Comparison of ENCODE assay signal across 12 cellular contexts in genomic region chr17:15279011-15279477, GRCh38. TPM values are rescaled to one million over a fixed set of nuclear protein-coding genes. Genes with fewer than 3 reads are reported as not detected.
DNase-seq lines count a peak whose midpoint lies in the region; ATAC-seq and TF ChIP-seq lines count a peak whose summit lies in the region.
"Had no signal": no experiment of that assay in that cellular context is flagged by ENCODE, and none has a peak within 500 bp of the region (broad histone marks: within the 10 kb centered on the region; RNA-seq: fewer than 3 reads in every experiment).

No MANE protein-coding gene starts in this region.

- H3K4me2 ChIP-seq in GM23338 (no peak overlapping the region), smooth muscle cell (peak overlapping the region; percentile 47)

- no peak overlapping the region for H3K27ac ChIP-seq in GM23338 (ENCODE audit: low read depth)
- H3K27ac ChIP-seq in SJSA1: peak overlapping the region; percentile 63
- H3K27ac ChIP-seq in smooth muscle cell (ENCODE audit: low read depth): peak overlapping the region; percentile 68
- H3K27ac ChIP-seq: testis had no signal

- peak overlapping the region; percentile 25; the same call in 1 of the 2 replicates for H2AFZ ChIP-seq in GM23338
- H2AFZ ChIP-seq in smooth muscle cell (ENCODE audit: low read depth): no peak overlapping the region

- H3K27me3 Mint-ChIP-seq in GM23338 (ENCODE audit: insufficient read depth, low read depth, poor library complexity): peaks cover 4% of the 10 kb centered on the region

- H3K4me3 Mint-ChIP-seq in GM23338: no peak overlapping the region
- H3K4me3 Mint-ChIP-seq: T-helper 2 cell treated with Interferon-gamma antibody and Interleukin-4, amounts not matched to agents 5 μg/mL and 100 μg/mL, for 36 hours had no signal

- DNase-seq in GM23338 (ENCODE audit: low spot score) (no peak), SJSA1 (ENCODE audit: low read depth in 1 of 2, low spot score in 2 of 2) (peak; percentile 58 to 66), fibroblast of pulmonary artery (ENCODE audit: low read depth) (peak; percentile 47), smooth muscle cell (lab: John Stamatoyannopoulos, UW; ENCODE audit: unreplicated experiment) (no peak), DMS53 treated with DMSO at 0.1 percent for 48 hours (lab: John Stamatoyannopoulos, UW; ENCODE audit: unreplicated experiment) (no peak), SIG-M5 (lab: John Stamatoyannopoulos, UW) (no peak), GM10266 (ENCODE audit: extremely low spot score) (no peak)
- DNase-seq: DMS79 treated with DMSO at 0.1 percent for 48 hours; effector CD4-positive, alpha-beta T cell; testis had no signal

- peaks cover 9% of the 10 kb centered on the region; the same call in 2 of the 3 replicates for H3K4me1 Mint-ChIP-seq in GM23338

- no peaks in the 10 kb centered on the region; the same call in 2 of the 3 replicates for H3K36me3 Mint-ChIP-seq in GM23338 (ENCODE audit: low read depth)

- no peaks in the 10 kb centered on the region for H3K79me2 ChIP-seq in GM23338 (replicated peaks; ENCODE audit: insufficient read depth)
- no peaks in the 10 kb centered on the region for H3K79me2 ChIP-seq in smooth muscle cell (ENCODE audit: low read depth)

- no peak for TF ChIP-seq CTCF in GM23338 (conservative IDR thresholded peaks at IDR 0.05; ENCODE audit: low read depth in 2 of 2)
- no peak for TF ChIP-seq CTCF in fibroblast of pulmonary artery (IDR thresholded peaks at IDR 0.05; ENCODE audit: low read length, missing control alignments)
- no peak for TF ChIP-seq CTCF in smooth muscle cell (IDR thresholded peaks at IDR 0.05; ENCODE audit: borderline replicate concordance, insufficient read depth, poor library complexity, severe bottlenecking)
- TF ChIP-seq CTCF in GM10266 (IDR thresholded peaks at IDR 0.05; ENCODE audit: control insufficient read depth, insufficient read depth, low read depth, missing control alignments): no peak

- no peaks in the 10 kb centered on the region for H3K9me2 ChIP-seq in GM23338 (ENCODE audit: insufficient read depth)

- WGBS in smooth muscle cell (ENCODE audit: low lambda C conversion rate): 37% methylated on average over 2 of the region's 2 CpGs

- peaks cover 13% of the 10 kb centered on the region; the same call in 2 of the 3 replicates for H3K9me3 Mint-ChIP-seq in GM23338
- H3K9me3 Mint-ChIP-seq: T-helper 2 cell treated with Interferon-gamma antibody and Interleukin-4, amounts not matched to agents 5 μg/mL and 100 μg/mL, for 36 hours had no signal

- H3F3A ChIP-seq in GM23338 (replicated peaks; ENCODE audit: low read depth) (no peaks in the 10 kb centered on the region), smooth muscle cell (ENCODE audit: low read depth) (no peaks in the 10 kb centered on the region)

- H3K9ac ChIP-seq in smooth muscle cell (ENCODE audit: low read depth): peak overlapping the region; percentile 26

- ATAC-seq in GM23338 (no peak), HG02870 (IDR thresholded peaks at IDR 0.05; ENCODE audit: unreplicated experiment) (no peak)

- H4K20me1 ChIP-seq in GM23338 (replicated peaks; ENCODE audit: insufficient read depth) (no peaks in the 10 kb centered on the region), smooth muscle cell (ENCODE audit: low read depth) (no peaks in the 10 kb centered on the region)

- H3K4me3 ChIP-seq in GM23338: no peak overlapping the region
- H3K4me3 ChIP-seq in SJSA1: no peak overlapping the region
- H3K4me3 ChIP-seq in fibroblast of pulmonary artery (replicated peaks; ENCODE audit: low read depth, low read length): no peak overlapping the region
- H3K4me3 ChIP-seq in smooth muscle cell: no peak overlapping the region
- H3K4me3 ChIP-seq: testis had no signal

- H3K9me3 ChIP-seq in SJSA1 (replicated peaks) (0 out of 2 replicates have a peak, but pooled peaks cover 3% of the 10 kb centered on the region), smooth muscle cell (replicated peaks; ENCODE audit: low read depth) (no peaks in the 10 kb centered on the region)
- H3K9me3 ChIP-seq: testis had no signal

- no peaks in the 10 kb centered on the region for H3K36me3 ChIP-seq in GM23338 (ENCODE audit: insufficient read depth)
- H3K36me3 ChIP-seq in SJSA1: no peaks in the 10 kb centered on the region
- no peaks in the 10 kb centered on the region for H3K36me3 ChIP-seq in smooth muscle cell (ENCODE audit: low read depth)

- H3K4me1 ChIP-seq in GM23338 (ENCODE audit: insufficient read depth) (peaks cover 13% of the 10 kb centered on the region), SJSA1 (replicated peaks) (peaks cover 22% of the 10 kb centered on the region), smooth muscle cell (ENCODE audit: low read depth) (peaks cover 9% of the 10 kb centered on the region)
- H3K4me1 ChIP-seq: testis had no signal

- H3K27me3 ChIP-seq in GM23338 (ENCODE audit: insufficient read depth) (no peaks in the 10 kb centered on the region), SJSA1 (replicated peaks) (no peaks in the 10 kb centered on the region), smooth muscle cell (ENCODE audit: low read depth) (no peaks in the 10 kb centered on the region)
- H3K27me3 ChIP-seq: testis had no signal

- no peak overlapping the region for H3K27ac Mint-ChIP-seq in GM23338
- H3K27ac Mint-ChIP-seq: T-helper 2 cell treated with Interferon-gamma antibody and Interleukin-4, amounts not matched to agents 5 μg/mL and 100 μg/mL, for 36 hours had no signal

TF ChIP-seq in GM23338, 12 proteins besides CTCF, POLR2A, EP300 and RAD21 (continues in another document):
- no peak for TF ChIP-seq JUNB (IDR thresholded peaks at IDR 0.05; ENCODE audit: unreplicated experiment)
- no peak for TF ChIP-seq ZNF331 (CRISPR knock-in tag; IDR thresholded peaks at IDR 0.05; ENCODE audit: low read depth)
- no peak for TF ChIP-seq POLR2AphosphoS5 (IDR thresholded peaks at IDR 0.05; ENCODE audit: low read depth)
- no peak for TF ChIP-seq EZH2phosphoT487 (IDR thresholded peaks at IDR 0.05; ENCODE audit: unreplicated experiment)
- no peak for TF ChIP-seq ZNF114 (CRISPR knock-in tag; IDR thresholded peaks at IDR 0.05)
- no peak for TF ChIP-seq CREB1 (CRISPR knock-in tag; IDR thresholded peaks at IDR 0.05; ENCODE audit: low read depth)
- TF ChIP-seq EZH2 (IDR thresholded peaks at IDR 0.05; ENCODE audit: low read depth, unreplicated experiment): no peak
- TF ChIP-seq REST (IDR thresholded peaks at IDR 0.05; ENCODE audit: unreplicated experiment): no peak

RNA-seq across cellular contexts. Expression of gene PMP22, which starts 13.9 kb away (rescaled TPM):
- total RNA-seq in GM23338 (2014; rRNA removed; shearing (Covaris generic)): 1.6 and 2.2 TPM in 2 replicates
- polyA plus RNA-seq in GM23338 (2016; fragmentation: Nextera tagmentation; extraction: Ambion mirVana) (0.94 and 1.2 TPM in 2 replicates), smooth muscle cell (59.9 and 69.5 TPM in 2 replicates)
- total RNA-seq in SJSA1 (2014; rRNA removed; shearing (Covaris generic)): 80.3 and 103 TPM in 2 replicates
- total RNA-seq in smooth muscle cell: 39.6 and 51.5 TPM in 2 replicates

Comparison
In these comparisons a context has a peak if more than half of its experiments do, and no peak if none do; other contexts are left out.
1. DNase-seq: peak in SJSA1 (2 of 2) and fibroblast of pulmonary artery (single experiment); none in GM23338 (single experiment), smooth muscle cell (single experiment), DMS53 treated with DMSO at 0.1 percent for 48 hours (single experiment), SIG-M5 (single experiment) and GM10266 (single experiment).
2. RNA of gene PMP22, which starts 13.9 kb away (total RNA-seq): 80.3 to 103 TPM in SJSA1 and 39.6 to 51.5 TPM in smooth muscle cell; 1.6 to 2.2 TPM in GM23338; every median in the first group is over 10 times any median in the second.